ENCODE assay signal across 19 cellular contexts in the genomic region with DNA sequence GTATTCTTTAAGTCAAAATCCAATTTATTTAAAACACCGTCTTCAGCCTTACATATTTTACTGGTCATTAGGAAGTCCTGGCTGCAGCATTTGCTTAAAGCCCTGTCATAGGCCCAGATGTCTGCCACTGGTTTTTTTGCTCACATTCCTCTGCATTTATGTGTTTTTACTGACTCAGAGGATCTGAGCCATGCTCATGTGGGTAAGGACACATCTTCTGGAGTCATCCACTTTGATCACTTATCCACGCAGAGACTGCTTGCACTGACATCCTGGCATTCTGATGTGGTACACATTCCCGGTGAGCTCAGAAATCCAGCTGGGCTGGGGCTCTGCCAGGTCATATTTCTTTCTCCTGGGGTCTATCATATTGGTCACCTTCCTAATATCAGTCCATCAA.
DNase-seq lines count a peak whose midpoint lies in the region; ATAC-seq and TF ChIP-seq lines count a peak whose summit lies in the region.
"Had no signal": no experiment of that assay in that cellular context is flagged by ENCODE, and none has a peak within 500 bp of the region (broad histone marks: within the 10 kb centered on the region; RNA-seq: fewer than 3 reads in every experiment).

No MANE protein-coding gene starts in this region.

- H3K27me3 Mint-ChIP-seq in HFFc6 (ENCODE audit: insufficient read depth) (no peaks in the 10 kb centered on the region), natural killer cell (ENCODE audit: low read depth in 2 of 2) (no peaks in the 10 kb centered on the region)
- H3K27me3 Mint-ChIP-seq: central memory CD8-positive, alpha-beta T cell had no signal

- intact Hi-C loops in natural killer cell (cut with micrococcal nuclease) = no loop called here

- H3K27me3 ChIP-seq in AG04450 (ENCODE audit: control insufficient read depth, insufficient read depth, low read length) (no peaks in the 10 kb centered on the region), kidney epithelial cell (ENCODE audit: control insufficient read depth, insufficient read depth, low read length) (no peaks in the 10 kb centered on the region)
- H3K27me3 ChIP-seq: SJCRH30, tibial artery had no signal

- peak overlapping the region; percentile 71; the same call in 1 of the 2 replicates for H3K27ac Mint-ChIP-seq in HFFc6
- no peak overlapping the region for H3K27ac Mint-ChIP-seq in natural killer cell
- H3K27ac Mint-ChIP-seq: activated naive CD4-positive, alpha-beta T cell treated with anti-CD3 and anti-CD28 coated beads, Interleukin-2, amount 50 U/mL, for 72 hours; endodermal cell had no signal

- CTCF ChIA-PET in AG04450 (lab: Charles Lee) = no interaction called here

- no peaks in the 10 kb centered on the region for H3K36me3 ChIP-seq in kidney epithelial cell (ENCODE audit: control insufficient read depth, insufficient read depth, low read length)
- H3K36me3 ChIP-seq: SJCRH30, tibial artery had no signal

- DNase-seq in AG04450 (ENCODE audit: low read depth, low spot score) = peak; percentile 49
- peak; percentile 41 for DNase-seq in HFFc6
- DNase-seq in astrocyte of the hippocampus (ENCODE audit: low read depth, low spot score) = peak; percentile 58
- peak; percentile 85 for DNase-seq in kidney epithelial cell (ENCODE audit: low read depth)
- DNase-seq in natural killer cell = no peak
- DNase-seq in stimulated activated CD4-positive, alpha-beta T cell treated with anti-CD3 and anti-CD28 coated beads, Interleukin-4, amount 100 ng/mL, for 24 hours = no peak
- DNase-seq: activated CD4-positive, alpha-beta T cell treated with anti-CD3 and anti-CD28 coated beads, Interleukin-2, amount 50 U/mL, for 1 hour; activated T-cell treated with anti-CD3 and anti-CD28 coated beads for 4 hours; endodermal cell; mucosa of descending colon; NCI-H1417 treated with DMSO at 0.1 percent for 48 hours; SJCRH30; T-helper 9 cell; tibial artery had no signal

- ATAC-seq in HG02938 (IDR thresholded peaks at IDR 0.05; ENCODE audit: unreplicated experiment) = no peak
- ATAC-seq in HG02571 (IDR thresholded peaks at IDR 0.05; ENCODE audit: unreplicated experiment) = no peak
- ATAC-seq in natural killer cell = no peak
- ATAC-seq: activated naive CD4-positive, alpha-beta T cell treated with anti-CD3 and anti-CD28 coated beads, Interleukin-2, amount 50 U/mL, for 72 hours; K562; mucosa of descending colon had no signal

- no peak for TF ChIP-seq CTCF in AG04450 (IDR thresholded peaks at IDR 0.05; ENCODE audit: low read depth, low read length)
- TF ChIP-seq CTCF in HFFc6 (IDR thresholded peaks at IDR 0.05) = no peak
- TF ChIP-seq CTCF in kidney epithelial cell (IDR thresholded peaks at IDR 0.05; ENCODE audit: insufficient read depth, low read length, poor library complexity, severe bottlenecking) = no peak
- TF ChIP-seq CTCF in natural killer cell (IDR thresholded peaks at IDR 0.05) = no peak

- POLR2A ChIA-PET in AG04450 (lab: Yijun Ruan, JAX) = no interaction called here

- peak overlapping the region; percentile 51; the same call in 1 of the 2 replicates for H3K4me3 Mint-ChIP-seq in HFFc6
- no peak overlapping the region for H3K4me3 Mint-ChIP-seq in natural killer cell
- H3K4me3 Mint-ChIP-seq: central memory CD8-positive, alpha-beta T cell; endodermal cell had no signal

- peak overlapping the region; percentile 63 for H3K27ac ChIP-seq in AG04450 (ENCODE audit: low read depth, low read length)
- H3K27ac ChIP-seq: SJCRH30, tibial artery had no signal

- no peaks in the 10 kb centered on the region; the same call in 1 of the 2 replicates for H3K9me3 Mint-ChIP-seq in HFFc6
- peaks cover 2 to 11% of the 10 kb centered on the region in 2 donors for H3K9me3 Mint-ChIP-seq in natural killer cell
- H3K9me3 Mint-ChIP-seq: endodermal cell had no signal

- H3K9me3 ChIP-seq in AG04450 (ENCODE audit: control insufficient read depth, insufficient read depth, low read length) = no peaks in the 10 kb centered on the region
- H3K9me3 ChIP-seq: mucosa of descending colon, SJCRH30, tibial artery had no signal

- H3K36me3 Mint-ChIP-seq in HFFc6 (ENCODE audit: low read depth) (no peaks in the 10 kb centered on the region), natural killer cell (no peaks in the 10 kb centered on the region)
- H3K36me3 Mint-ChIP-seq: activated naive CD4-positive, alpha-beta T cell treated with anti-CD3 and anti-CD28 coated beads, Interleukin-2, amount 50 U/mL, for 72 hours had no signal

- H3K4me3 ChIP-seq in AG04450 (ENCODE audit: low read depth, low read length) (no peak overlapping the region), kidney epithelial cell (ENCODE audit: low read depth, low read length) (no peak overlapping the region)
- H3K4me3 ChIP-seq: K562, mucosa of descending colon, SJCRH30, tibial artery had no signal

- H3K4me1 Mint-ChIP-seq in HFFc6 (ENCODE audit: low read depth) (peaks cover 53% of the 10 kb centered on the region; the same call in 1 of the 2 replicates), natural killer cell (no peaks in the 10 kb centered on the region)
- H3K4me1 Mint-ChIP-seq: central memory CD8-positive, alpha-beta T cell; endodermal cell had no signal

Comparison
In these comparisons a context has a peak if more than half of its experiments do, and no peak if none do; other contexts are left out.
1. DNase-seq: peak in AG04450 (single experiment), HFFc6 (single experiment), astrocyte of the hippocampus (single experiment) and kidney epithelial cell (single experiment); none in natural killer cell (single experiment) and stimulated activated CD4-positive, alpha-beta T cell treated with anti-CD3 and anti-CD28 coated beads, Interleukin-4, amount 100 ng/mL, for 24 hours (single experiment).